In genomic region chr6:41937881-41938574, GRCh38 we compare ENCODE assay signal across 1 cellular context.
A peak's percentile ranks its signal among the peaks of the same experiment; 100 is the strongest.
TF ChIP-seq lines count a peak whose summit lies in the region.

No MANE protein-coding gene starts in this region.

TF ChIP-seq in K562, 482 proteins besides CTCF, POLR2A, EP300 and RAD21 (continued from another document and continues in another):
- TF ChIP-seq THRB (CRISPR knock-in tag; conservative IDR thresholded peaks at IDR 0.05) (no peak), TCFL5 (CRISPR knock-in tag; conservative IDR thresholded peaks at IDR 0.05) (no peak), TCF3 (CRISPR knock-in tag; IDR thresholded peaks at IDR 0.05) (peak; percentile 54), SIN3A (IDR thresholded peaks at IDR 0.05; ENCODE audit: borderline replicate concordance in 2 of 2, control insufficient read depth in 1 of 2, low read depth in 2 of 2, low read length in 2 of 2) (no peak), BHLHE40 (IDR thresholded peaks at IDR 0.05; ENCODE audit: low read length) (no peak), ATF3 (IDR thresholded peaks at IDR 0.05) (no peak), ATF3 (CRISPR knock-in tag; conservative IDR thresholded peaks at IDR 0.05) (no peak), ESRRA (IDR thresholded peaks at IDR 0.05; ENCODE audit: borderline replicate concordance, low read depth) (no peak), ZC3H8 (IDR thresholded peaks at IDR 0.05) (no peak), SREBF1 (IDR thresholded peaks at IDR 0.05; ENCODE audit: borderline replicate concordance, low read depth, low read length) (no peak), ILF3 (IDR thresholded peaks at IDR 0.05; ENCODE audit: borderline replicate concordance) (no peak), U2AF1 (optimal IDR thresholded peaks at IDR 0.05; ENCODE audit: low read depth, low read length) (no peak), MCM2 (IDR thresholded peaks at IDR 0.05; ENCODE audit: low read depth) (no peak), PATZ1 (CRISPR knock-in tag; IDR thresholded peaks at IDR 0.05; ENCODE audit: borderline replicate concordance) (no peak), SUPT5H (IDR thresholded peaks at IDR 0.05) (no peak), BCOR (IDR thresholded peaks at IDR 0.05) (no peak), ZBED1 (IDR thresholded peaks at IDR 0.05) (no peak), TEAD4 (IDR thresholded peaks at IDR 0.05; ENCODE audit: low read length) (peak; percentile 18; the same call in 1 of the 2 replicates), TEAD4 (CRISPR knock-in tag; IDR thresholded peaks at IDR 0.05; ENCODE audit: borderline replicate concordance) (no peak), EGR1 (conservative IDR thresholded peaks at IDR 0.05) (no peak), ZNF239 (CRISPR knock-in tag; IDR thresholded peaks at IDR 0.05) (no peak), SETDB1 (IDR thresholded peaks at IDR 0.05; ENCODE audit: low read length) (no peak), LARP7 (IDR thresholded peaks at IDR 0.05) (no peak), HDAC3 (IDR thresholded peaks at IDR 0.05; ENCODE audit: borderline replicate concordance, partially characterized antibody) (no peak), ZNF551 (CRISPR knock-in tag; IDR thresholded peaks at IDR 0.05) (no peak), FUS (optimal IDR thresholded peaks at IDR 0.05; ENCODE audit: low read depth, low read length) (no peak), CTBP1 (IDR thresholded peaks at IDR 0.05; ENCODE audit: borderline replicate concordance) (no peak), NBN (IDR thresholded peaks at IDR 0.05; ENCODE audit: low read depth) (no peak), CHCHD3 (CRISPR knock-in tag; IDR thresholded peaks at IDR 0.05) (no peak), ZNF655 (CRISPR knock-in tag; IDR thresholded peaks at IDR 0.05) (no peak), ZNF253 (CRISPR knock-in tag; conservative IDR thresholded peaks at IDR 0.05) (no peak), HOXB6 (CRISPR knock-in tag; IDR thresholded peaks at IDR 0.05; ENCODE audit: borderline replicate concordance) (no peak), DMBX1 (CRISPR knock-in tag; IDR thresholded peaks at IDR 0.05; ENCODE audit: borderline replicate concordance) (no peak), TFAM (CRISPR knock-in tag; conservative IDR thresholded peaks at IDR 0.05) (no peak), FOXJ3 (CRISPR knock-in tag; IDR thresholded peaks at IDR 0.05) (no peak), TGIF2 (CRISPR knock-in tag; IDR thresholded peaks at IDR 0.05) (no peak), E2F6 (IDR thresholded peaks at IDR 0.05; ENCODE audit: borderline replicate concordance in 1 of 2, extremely low read depth in 1 of 2, insufficient read depth in 1 of 2, insufficient read length in 1 of 2, low read depth in 1 of 2, low read length in 1 of 2, poor library complexity in 1 of 2, severe bottlenecking in 1 of 2) (no peak), FOXJ2 (tag; IDR thresholded peaks at IDR 0.05) (no peak), SNRNP70 (optimal IDR thresholded peaks at IDR 0.05; ENCODE audit: low read depth, low read length) (no peak), PKNOX1 (IDR thresholded peaks at IDR 0.05) (peak; percentile 72), ZSCAN32 (CRISPR knock-in tag; IDR thresholded peaks at IDR 0.05) (no peak), NR1H2 (CRISPR knock-in tag; IDR thresholded peaks at IDR 0.05) (0 out of 2 replicates have a peak, but pooled peaks have one; percentile 54), CC2D1A (IDR thresholded peaks at IDR 0.05) (no peak), SIX5 (IDR thresholded peaks at IDR 0.05; ENCODE audit: borderline replicate concordance in 1 of 2, insufficient read depth in 1 of 2, low read depth in 1 of 2, low read length in 2 of 2) (no peak)
- TF ChIP-seq, protein P1, sequence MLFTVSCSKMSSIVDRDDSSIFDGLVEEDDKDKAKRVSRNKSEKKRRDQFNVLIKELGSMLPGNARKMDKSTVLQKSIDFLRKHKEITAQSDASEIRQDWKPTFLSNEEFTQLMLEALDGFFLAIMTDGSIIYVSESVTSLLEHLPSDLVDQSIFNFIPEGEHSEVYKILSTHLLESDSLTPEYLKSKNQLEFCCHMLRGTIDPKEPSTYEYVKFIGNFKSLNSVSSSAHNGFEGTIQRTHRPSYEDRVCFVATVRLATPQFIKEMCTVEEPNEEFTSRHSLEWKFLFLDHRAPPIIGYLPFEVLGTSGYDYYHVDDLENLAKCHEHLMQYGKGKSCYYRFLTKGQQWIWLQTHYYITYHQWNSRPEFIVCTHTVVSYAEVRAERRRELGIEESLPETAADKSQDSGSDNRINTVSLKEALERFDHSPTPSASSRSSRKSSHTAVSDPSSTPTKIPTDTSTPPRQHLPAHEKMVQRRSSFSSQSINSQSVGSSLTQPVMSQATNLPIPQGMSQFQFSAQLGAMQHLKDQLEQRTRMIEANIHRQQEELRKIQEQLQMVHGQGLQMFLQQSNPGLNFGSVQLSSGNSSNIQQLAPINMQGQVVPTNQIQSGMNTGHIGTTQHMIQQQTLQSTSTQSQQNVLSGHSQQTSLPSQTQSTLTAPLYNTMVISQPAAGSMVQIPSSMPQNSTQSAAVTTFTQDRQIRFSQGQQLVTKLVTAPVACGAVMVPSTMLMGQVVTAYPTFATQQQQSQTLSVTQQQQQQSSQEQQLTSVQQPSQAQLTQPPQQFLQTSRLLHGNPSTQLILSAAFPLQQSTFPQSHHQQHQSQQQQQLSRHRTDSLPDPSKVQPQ (CRISPR knock-in tag; IDR thresholded peaks at IDR 0.05; ENCODE audit: borderline replicate concordance) = no peak
- TF ChIP-seq, protein P2, sequence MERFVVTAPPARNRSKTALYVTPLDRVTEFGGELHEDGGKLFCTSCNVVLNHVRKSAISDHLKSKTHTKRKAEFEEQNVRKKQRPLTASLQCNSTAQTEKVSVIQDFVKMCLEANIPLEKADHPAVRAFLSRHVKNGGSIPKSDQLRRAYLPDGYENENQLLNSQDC (CRISPR knock-in tag; IDR thresholded peaks at IDR 0.05) = no peak
- TF ChIP-seq, protein P3, sequence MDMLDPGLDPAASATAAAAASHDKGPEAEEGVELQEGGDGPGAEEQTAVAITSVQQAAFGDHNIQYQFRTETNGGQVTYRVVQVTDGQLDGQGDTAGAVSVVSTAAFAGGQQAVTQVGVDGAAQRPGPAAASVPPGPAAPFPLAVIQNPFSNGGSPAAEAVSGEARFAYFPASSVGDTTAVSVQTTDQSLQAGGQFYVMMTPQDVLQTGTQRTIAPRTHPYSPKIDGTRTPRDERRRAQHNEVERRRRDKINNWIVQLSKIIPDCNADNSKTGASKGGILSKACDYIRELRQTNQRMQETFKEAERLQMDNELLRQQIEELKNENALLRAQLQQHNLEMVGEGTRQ (CRISPR knock-in tag; IDR thresholded peaks at IDR 0.05) = no peak
- TF ChIP-seq, protein P4, sequence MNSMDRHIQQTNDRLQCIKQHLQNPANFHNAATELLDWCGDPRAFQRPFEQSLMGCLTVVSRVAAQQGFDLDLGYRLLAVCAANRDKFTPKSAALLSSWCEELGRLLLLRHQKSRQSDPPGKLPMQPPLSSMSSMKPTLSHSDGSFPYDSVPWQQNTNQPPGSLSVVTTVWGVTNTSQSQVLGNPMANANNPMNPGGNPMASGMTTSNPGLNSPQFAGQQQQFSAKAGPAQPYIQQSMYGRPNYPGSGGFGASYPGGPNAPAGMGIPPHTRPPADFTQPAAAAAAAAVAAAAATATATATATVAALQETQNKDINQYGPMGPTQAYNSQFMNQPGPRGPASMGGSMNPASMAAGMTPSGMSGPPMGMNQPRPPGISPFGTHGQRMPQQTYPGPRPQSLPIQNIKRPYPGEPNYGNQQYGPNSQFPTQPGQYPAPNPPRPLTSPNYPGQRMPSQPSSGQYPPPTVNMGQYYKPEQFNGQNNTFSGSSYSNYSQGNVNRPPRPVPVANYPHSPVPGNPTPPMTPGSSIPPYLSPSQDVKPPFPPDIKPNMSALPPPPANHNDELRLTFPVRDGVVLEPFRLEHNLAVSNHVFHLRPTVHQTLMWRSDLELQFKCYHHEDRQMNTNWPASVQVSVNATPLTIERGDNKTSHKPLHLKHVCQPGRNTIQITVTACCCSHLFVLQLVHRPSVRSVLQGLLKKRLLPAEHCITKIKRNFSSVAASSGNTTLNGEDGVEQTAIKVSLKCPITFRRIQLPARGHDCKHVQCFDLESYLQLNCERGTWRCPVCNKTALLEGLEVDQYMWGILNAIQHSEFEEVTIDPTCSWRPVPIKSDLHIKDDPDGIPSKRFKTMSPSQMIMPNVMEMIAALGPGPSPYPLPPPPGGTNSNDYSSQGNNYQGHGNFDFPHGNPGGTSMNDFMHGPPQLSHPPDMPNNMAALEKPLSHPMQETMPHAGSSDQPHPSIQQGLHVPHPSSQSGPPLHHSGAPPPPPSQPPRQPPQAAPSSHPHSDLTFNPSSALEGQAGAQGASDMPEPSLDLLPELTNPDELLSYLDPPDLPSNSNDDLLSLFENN (IDR thresholded peaks at IDR 0.05; ENCODE audit: low read depth in 2 of 2, low read length in 2 of 2) = no peak
- TF ChIP-seq, protein P5, sequence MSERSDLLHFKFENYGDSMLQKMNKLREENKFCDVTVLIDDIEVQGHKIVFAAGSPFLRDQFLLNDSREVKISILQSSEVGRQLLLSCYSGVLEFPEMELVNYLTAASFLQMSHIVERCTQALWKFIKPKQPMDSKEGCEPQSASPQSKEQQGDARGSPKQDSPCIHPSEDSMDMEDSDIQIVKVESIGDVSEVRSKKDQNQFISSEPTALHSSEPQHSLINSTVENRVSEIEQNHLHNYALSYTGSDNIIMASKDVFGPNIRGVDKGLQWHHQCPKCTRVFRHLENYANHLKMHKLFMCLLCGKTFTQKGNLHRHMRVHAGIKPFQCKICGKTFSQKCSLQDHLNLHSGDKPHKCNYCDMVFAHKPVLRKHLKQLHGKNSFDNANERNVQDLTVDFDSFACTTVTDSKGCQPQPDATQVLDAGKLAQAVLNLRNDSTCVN (CRISPR knock-in tag; IDR thresholded peaks at IDR 0.05) = no peak
- TF ChIP-seq, protein P6, sequence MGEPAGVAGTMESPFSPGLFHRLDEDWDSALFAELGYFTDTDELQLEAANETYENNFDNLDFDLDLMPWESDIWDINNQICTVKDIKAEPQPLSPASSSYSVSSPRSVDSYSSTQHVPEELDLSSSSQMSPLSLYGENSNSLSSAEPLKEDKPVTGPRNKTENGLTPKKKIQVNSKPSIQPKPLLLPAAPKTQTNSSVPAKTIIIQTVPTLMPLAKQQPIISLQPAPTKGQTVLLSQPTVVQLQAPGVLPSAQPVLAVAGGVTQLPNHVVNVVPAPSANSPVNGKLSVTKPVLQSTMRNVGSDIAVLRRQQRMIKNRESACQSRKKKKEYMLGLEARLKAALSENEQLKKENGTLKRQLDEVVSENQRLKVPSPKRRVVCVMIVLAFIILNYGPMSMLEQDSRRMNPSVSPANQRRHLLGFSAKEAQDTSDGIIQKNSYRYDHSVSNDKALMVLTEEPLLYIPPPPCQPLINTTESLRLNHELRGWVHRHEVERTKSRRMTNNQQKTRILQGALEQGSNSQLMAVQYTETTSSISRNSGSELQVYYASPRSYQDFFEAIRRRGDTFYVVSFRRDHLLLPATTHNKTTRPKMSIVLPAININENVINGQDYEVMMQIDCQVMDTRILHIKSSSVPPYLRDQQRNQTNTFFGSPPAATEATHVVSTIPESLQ (CRISPR knock-in tag; IDR thresholded peaks at IDR 0.05) = peak; percentile 21; the same call in 1 of the 2 replicates
